15 cellular contexts compared by ENCODE assay signal in the genomic region with DNA sequence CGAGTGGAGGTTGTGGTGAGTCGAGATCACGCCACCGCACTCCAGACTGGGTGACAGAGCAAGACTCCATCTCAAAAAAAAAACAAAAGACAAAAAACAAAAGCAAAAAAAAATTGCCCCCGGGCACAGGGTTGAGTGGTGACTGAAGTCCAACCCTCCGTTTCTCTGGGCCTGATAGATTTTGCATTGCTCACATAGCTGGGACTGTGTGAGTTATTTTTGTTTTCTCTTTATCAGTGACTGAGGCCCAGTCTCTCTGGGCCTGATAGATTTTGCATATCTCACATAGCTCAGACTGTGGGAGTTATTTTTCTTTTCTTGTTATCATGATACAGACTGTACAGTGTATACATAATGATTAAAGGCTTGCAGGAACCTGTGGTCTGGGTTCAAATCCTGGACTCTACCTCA. TPM values are rescaled to one million over a fixed set of nuclear protein-coding genes. Genes with fewer than 3 reads are reported as not detected.
A peak's percentile ranks its signal among the peaks of the same experiment; 100 is the strongest.
DNase-seq lines count a peak whose midpoint lies in the region; ATAC-seq lines count a peak whose summit lies in the region.
"Had no signal": no experiment of that assay in that cellular context is flagged by ENCODE, and none has a peak within 500 bp of the region (broad histone marks: within the 10 kb centered on the region; RNA-seq: fewer than 3 reads in every experiment).

No MANE protein-coding gene starts in this region.

- no peak overlapping the region for H2BK5ac ChIP-seq in mesenchymal stem cell (ENCODE audit: low read depth, low read length, poor library complexity, severe bottlenecking)

- no peak overlapping the region for H3K27ac Mint-ChIP-seq in activated T-helper 2 cell treated with anti-CD3 and anti-CD28 coated beads, Interferon-gamma antibody, Interleukin-2, Interleukin-4, amounts not matched to agents 10 μg/mL and 5 μg/mL and 100 μg/mL, durations not matched to agents 14 hours and 24 hours and 36 hours

- no peak overlapping the region for H3K18ac ChIP-seq in mesenchymal stem cell (ENCODE audit: low read depth in 1 of 2, low read length in 2 of 2)

- peaks cover 7% of the 10 kb centered on the region for H3K27me3 Mint-ChIP-seq in activated T-helper 2 cell treated with anti-CD3 and anti-CD28 coated beads, Interferon-gamma antibody, Interleukin-2, Interleukin-4, amounts not matched to agents 10 μg/mL and 5 μg/mL and 100 μg/mL, durations not matched to agents 14 hours and 24 hours and 36 hours (ENCODE audit: low read depth)

- no peak overlapping the region for H3K4me2 ChIP-seq in mesenchymal stem cell (ENCODE audit: low read length, poor library complexity, severe bottlenecking)

- H4K91ac ChIP-seq in mesenchymal stem cell (ENCODE audit: low read length), result no peak overlapping the region

- no peaks in the 10 kb centered on the region for H3K79me1 ChIP-seq in mesenchymal stem cell (replicated peaks; ENCODE audit: low read length, poor library complexity, severe bottlenecking)

- no peak overlapping the region for H3K23ac ChIP-seq in mesenchymal stem cell (ENCODE audit: low read length in 2 of 2)

- DNase-seq in EH (ENCODE audit: low read depth) (peak; percentile 81), SK-MEL-5 (ENCODE audit: low read depth, low spot score) (peak; percentile 25), fibroblast of peridontal ligament (ENCODE audit: extremely low read depth) (peak; percentile 33), mesenchymal stem cell (peak; percentile 32), NOMO-1 treated with dmso at 0.1 percent for 144 hours (lab: John Stamatoyannopoulos, UW; ENCODE audit: unreplicated experiment) (no peak)
- no peak for DNase-seq in activated T-helper 2 cell treated with anti-CD3 and anti-CD28 coated beads, Interferon-gamma antibody, Interleukin-2, Interleukin-4, amounts not matched to agents 10 μg/mL and 5 μg/mL and 100 μg/mL, durations not matched to agents 14 hours and 24 hours and 36 hours (ENCODE audit: low spot score)
- DNase-seq: activated CD4-positive, CD25-positive, alpha-beta regulatory T cell; activated naive CD4-positive, alpha-beta T cell; BE2C; central memory CD4-positive, alpha-beta T cell; NCI-H1048; SW 1271 had no signal

- H2BK12ac ChIP-seq in mesenchymal stem cell (ENCODE audit: low read length in 2 of 2), result no peak overlapping the region

- no peak overlapping the region for H2AFZ ChIP-seq in mesenchymal stem cell (ENCODE audit: low read depth, low read length)

- no peak overlapping the region for H4K8ac ChIP-seq in mesenchymal stem cell (ENCODE audit: low read length)

- H3K27ac ChIP-seq in mesenchymal stem cell (ENCODE audit: low read length, poor library complexity, severe bottlenecking), result no peak overlapping the region
- H3K27ac ChIP-seq: prostate gland had no signal

- ATAC-seq in GM21526 (IDR thresholded peaks at IDR 0.05; ENCODE audit: low FRiP score, unreplicated experiment) (no peak), GM21367 (IDR thresholded peaks at IDR 0.05; ENCODE audit: unreplicated experiment) (no peak)

- intact Hi-C loops in activated T-helper 2 cell treated with anti-CD3 and anti-CD28 coated beads, Interferon-gamma antibody, Interleukin-2, Interleukin-4, amounts not matched to agents 10 μg/mL and 5 μg/mL and 100 μg/mL, durations not matched to agents 14 hours and 24 hours and 36 hours (cut with micrococcal nuclease), result no loop called here

- no peaks in the 10 kb centered on the region for H3K36me3 Mint-ChIP-seq in activated T-helper 2 cell treated with anti-CD3 and anti-CD28 coated beads, Interferon-gamma antibody, Interleukin-2, Interleukin-4, amounts not matched to agents 10 μg/mL and 5 μg/mL and 100 μg/mL, durations not matched to agents 14 hours and 24 hours and 36 hours (ENCODE audit: low read depth)

- H2AK5ac ChIP-seq in mesenchymal stem cell (ENCODE audit: low read length, severe bottlenecking), result no peak overlapping the region

- H3K36me3 ChIP-seq in mesenchymal stem cell (ENCODE audit: control insufficient read depth in 1 of 2, insufficient read depth in 2 of 2, low read depth in 1 of 2, low read length in 2 of 2), result no peaks in the 10 kb centered on the region
- H3K36me3 ChIP-seq: BE2C, prostate gland had no signal

- no peaks in the 10 kb centered on the region for H3K4me1 Mint-ChIP-seq in activated T-helper 2 cell treated with anti-CD3 and anti-CD28 coated beads, Interferon-gamma antibody, Interleukin-2, Interleukin-4, amounts not matched to agents 10 μg/mL and 5 μg/mL and 100 μg/mL, durations not matched to agents 14 hours and 24 hours and 36 hours (ENCODE audit: low read depth)

- no peaks in the 10 kb centered on the region for H3K27me3 ChIP-seq in mesenchymal stem cell (ENCODE audit: control insufficient read depth in 1 of 2, insufficient read depth in 1 of 2, low read length in 2 of 2)
- H3K27me3 ChIP-seq: BE2C had no signal

- H3K9ac ChIP-seq in mesenchymal stem cell (ENCODE audit: low read length), result no peak overlapping the region

- H3K4me3 ChIP-seq in mesenchymal stem cell (ENCODE audit: insufficient read depth in 1 of 2, low read depth in 1 of 2, low read length in 2 of 2), result no peak overlapping the region
- H3K4me3 ChIP-seq: prostate gland had no signal

- H2BK15ac ChIP-seq in mesenchymal stem cell (ENCODE audit: low read depth, poor library complexity, severe bottlenecking), result no peak overlapping the region

- no peak overlapping the region for H3K4ac ChIP-seq in mesenchymal stem cell (ENCODE audit: low read depth in 1 of 2, low read length in 2 of 2)

- in situ Hi-C loops in SK-MEL-5 (cut with HindIII; ENCODE audit: low pct_unique_long_range_greater_than_20kb, low sequenced_read_pairs), result no loop called here

- no peak overlapping the region for H3K4me3 Mint-ChIP-seq in activated T-helper 2 cell treated with anti-CD3 and anti-CD28 coated beads, Interferon-gamma antibody, Interleukin-2, Interleukin-4, amounts not matched to agents 10 μg/mL and 5 μg/mL and 100 μg/mL, durations not matched to agents 14 hours and 24 hours and 36 hours (ENCODE audit: low read depth)

- H2BK120ac ChIP-seq in mesenchymal stem cell (ENCODE audit: low read depth, low read length), result no peak overlapping the region

- 84% methylated on average over 2 of the region's 6 CpGs for WGBS in mesenchymal stem cell

- no peak overlapping the region for H3K14ac ChIP-seq in mesenchymal stem cell (ENCODE audit: low read length in 2 of 2)

- no peaks in the 10 kb centered on the region for H3K9me3 ChIP-seq in mesenchymal stem cell (ENCODE audit: control insufficient read depth, low read length)
- H3K9me3 ChIP-seq: BE2C, prostate gland had no signal

- peaks cover 3% of the 10 kb centered on the region for H3K4me1 ChIP-seq in mesenchymal stem cell (ENCODE audit: control insufficient read depth, insufficient read depth, low read depth, low read length)
- H3K4me1 ChIP-seq: BE2C, prostate gland had no signal

- H3K9me3 Mint-ChIP-seq in activated T-helper 2 cell treated with anti-CD3 and anti-CD28 coated beads, Interferon-gamma antibody, Interleukin-2, Interleukin-4, amounts not matched to agents 10 μg/mL and 5 μg/mL and 100 μg/mL, durations not matched to agents 14 hours and 24 hours and 36 hours, result no peaks in the 10 kb centered on the region

RNA-seq across cellular contexts. Expression of gene SLC28A3, which starts 2.6 kb away (rescaled TPM):
- total RNA-seq in SK-MEL-5 (2014; rRNA removed; shearing (Covaris generic)), result not detected in 2 replicates
- not detected in 2 replicates for polyA plus RNA-seq in SK-MEL-5 (2015; cell fraction: cytosol; rRNA removed)
- 0.11 TPM in 1 of 2 replicates, not detected in the other for polyA plus RNA-seq in SK-MEL-5 (2015; cell fraction: nucleus; rRNA removed)
- polyA plus RNA-seq in mesenchymal stem cell (2013, experiment 1 of 2), result 0.33 TPM
- 0.30 TPM for polyA plus RNA-seq in mesenchymal stem cell (2013, experiment 2 of 2)
- 0.37 and 0.55 TPM in 2 replicates for total RNA-seq in activated T-helper 2 cell treated with anti-CD3 and anti-CD28 coated beads, Interferon-gamma antibody, Interleukin-2, Interleukin-4, amounts not matched to agents 10 μg/mL and 5 μg/mL and 100 μg/mL, durations not matched to agents 14 hours and 24 hours and 36 hours

Comparison
In these comparisons a context has a peak if more than half of its experiments do, and no peak if none do; other contexts are left out.
1. DNase-seq: peak in EH (single experiment), SK-MEL-5 (single experiment), fibroblast of peridontal ligament (single experiment) and mesenchymal stem cell (single experiment); none in activated T-helper 2 cell treated with anti-CD3 and anti-CD28 coated beads, Interferon-gamma antibody, Interleukin-2, Interleukin-4, amounts not matched to agents 10 μg/mL and 5 μg/mL and 100 μg/mL, durations not matched to agents 14 hours and 24 hours and 36 hours (single experiment) and NOMO-1 treated with dmso at 0.1 percent for 144 hours (single experiment).